In genomic region chr4:84870398-84871163, GRCh38 we compare ENCODE assay signal across 12 cellular contexts.
DNase-seq lines count a peak whose midpoint lies in the region; TF ChIP-seq lines count a peak whose summit lies in the region.
"Had no signal": no experiment of that assay in that cellular context is flagged by ENCODE, and none has a peak within 500 bp of the region (broad histone marks: within the 10 kb centered on the region; RNA-seq: fewer than 3 reads in every experiment).

No MANE protein-coding gene starts in this region.

- no peak overlapping the region for H3K4me3 ChIP-seq in AG10803 (ENCODE audit: low read length)
- H3K4me3 ChIP-seq in HUES64 (ENCODE audit: low read length) = peak overlapping the region; percentile 48
- H3K4me3 ChIP-seq in choroid plexus epithelial cell (ENCODE audit: low read depth, low read length) = no peak overlapping the region
- H3K4me3 ChIP-seq: BLaER1 treated with 17β-estradiol and CSF1 and Interleukin-3, amounts not matched to agents 10 nM and 100 nM; dorsolateral prefrontal cortex had no signal

- H3K36me3 ChIP-seq in HUES64 (ENCODE audit: insufficient read depth, low read length) = no peaks in the 10 kb centered on the region

- TF ChIP-seq CTCF in AG10803 (conservative IDR thresholded peaks at IDR 0.05; ENCODE audit: low read length) (no peak), choroid plexus epithelial cell (conservative IDR thresholded peaks at IDR 0.05; ENCODE audit: low read depth, low read length) (no peak)

- peak overlapping the region; percentile 92 for H3K27ac ChIP-seq in HUES64 (ENCODE audit: low read depth, low read length)

- H3K4me1 ChIP-seq in HUES64 (ENCODE audit: insufficient read depth, low read length) = peaks cover 55% of the 10 kb centered on the region

- H3K9ac ChIP-seq in HUES64 (ENCODE audit: low read depth, low read length) = peak overlapping the region; percentile 70
- H3K9ac ChIP-seq: BLaER1 treated with 17β-estradiol and CSF1 and Interleukin-3, amounts not matched to agents 10 nM and 100 nM had no signal

- 17% methylated on average over 1 of the region's 2 CpGs for whole genome bisulfite sequencing in HUES64

- H3K27me3 ChIP-seq in HUES64 (ENCODE audit: insufficient read depth, low read length) = no peaks in the 10 kb centered on the region
- H3K27me3 ChIP-seq: BLaER1 treated with 17β-estradiol and CSF1 and Interleukin-3, amounts not matched to agents 10 nM and 100 nM; dorsolateral prefrontal cortex had no signal

- H3K9me3 ChIP-seq in HUES64 (ENCODE audit: insufficient read depth, low read depth, low read length) = no peaks in the 10 kb centered on the region

- peak; percentile 30 for DNase-seq in AG10803 (ENCODE audit: low read depth)
- peak; percentile 83 for DNase-seq in choroid plexus epithelial cell (ENCODE audit: low read depth)
- peak; percentile 70 for DNase-seq in kidney tubule cell (ENCODE audit: low spot score)
- DNase-seq in activated CD4-positive, CD25-positive, alpha-beta regulatory T cell treated with anti-CD3 and anti-CD28 coated beads, Interleukin-2, amount 50 U/mL, for 72 hours = no peak
- DNase-seq in stimulated activated CD4-positive, alpha-beta T cell treated with anti-CD3 and anti-CD28 coated beads, Interleukin-4, amount 100 ng/mL, for 1 hour = no peak
- no peak for DNase-seq in NCI-H2171 (lab: John Stamatoyannopoulos, UW)
- DNase-seq in putamen (ENCODE audit: low spot score) = no peak
- DNase-seq: dorsolateral prefrontal cortex; midbrain; stimulated activated CD4-positive, alpha-beta T cell treated with anti-CD3 and anti-CD28 coated beads, Interleukin-15, amount 100 ng/mL, for 24 hours had no signal

Comparison
In these comparisons a context has a peak if more than half of its experiments do, and no peak if none do; other contexts are left out.
1. DNase-seq: peak in AG10803 (single experiment), choroid plexus epithelial cell (single experiment) and kidney tubule cell (single experiment); none in activated CD4-positive, CD25-positive, alpha-beta regulatory T cell treated with anti-CD3 and anti-CD28 coated beads, Interleukin-2, amount 50 U/mL, for 72 hours (single experiment), stimulated activated CD4-positive, alpha-beta T cell treated with anti-CD3 and anti-CD28 coated beads, Interleukin-4, amount 100 ng/mL, for 1 hour (single experiment), NCI-H2171 (single experiment) and putamen (single experiment).